ENCODE assay signal across 17 cellular contexts in the genomic region with DNA sequence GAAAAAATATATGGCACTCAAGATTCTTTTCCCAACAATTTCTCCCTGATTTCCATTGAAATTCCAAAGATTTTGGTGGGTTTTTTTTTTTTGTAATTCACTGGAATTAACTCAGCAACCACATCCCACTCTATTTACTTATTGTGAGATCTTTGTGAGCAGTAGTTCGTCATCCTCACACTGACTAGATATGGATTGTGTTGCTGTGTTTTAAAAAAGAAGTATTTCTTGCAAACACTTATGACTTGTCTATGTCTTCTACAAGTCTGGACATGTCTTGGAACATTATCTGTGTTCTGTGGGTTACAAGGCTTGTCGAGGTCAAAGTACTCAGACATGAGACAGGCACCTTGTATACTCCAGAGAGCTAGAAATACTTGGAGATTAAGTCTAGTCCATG. TPM values are rescaled to one million over a fixed set of nuclear protein-coding genes. Genes with fewer than 3 reads are reported as not detected.
A peak's percentile ranks its signal among the peaks of the same experiment; 100 is the strongest.
DNase-seq lines count a peak whose midpoint lies in the region; ATAC-seq and TF ChIP-seq lines count a peak whose summit lies in the region.
"Had no signal": no experiment of that assay in that cellular context is flagged by ENCODE, and none has a peak within 500 bp of the region (broad histone marks: within the 10 kb centered on the region; RNA-seq: fewer than 3 reads in every experiment).

No MANE protein-coding gene starts in this region.

- H3K9me3 ChIP-seq in RWPE2 (ENCODE audit: severe bottlenecking) = no peaks in the 10 kb centered on the region
- H3K9me3 ChIP-seq: ovary, Peyer's patch had no signal

- H3K27ac ChIP-seq in RWPE2 (ENCODE audit: poor library complexity, severe bottlenecking) = peak overlapping the region; percentile 41
- no peak overlapping the region for H3K27ac ChIP-seq in foreskin keratinocyte
- H3K27ac ChIP-seq: ovary, Peyer's patch had no signal

- TF ChIP-seq CTCF in RWPE2 (IDR thresholded peaks at IDR 0.05; ENCODE audit: poor library complexity, severe bottlenecking) (no peak), foreskin keratinocyte (conservative IDR thresholded peaks at IDR 0.05) (no peak)

- H3K4me3 ChIP-seq in RWPE2 (ENCODE audit: severe bottlenecking) = no peak overlapping the region
- H3K4me3 ChIP-seq: GM23338, lung, ovary, Peyer's patch had no signal

- H3K27me3 ChIP-seq in RWPE2 (ENCODE audit: insufficient read depth, poor library complexity, severe bottlenecking) = no peaks in the 10 kb centered on the region
- no peaks in the 10 kb centered on the region for H3K27me3 ChIP-seq in foreskin keratinocyte
- H3K27me3 ChIP-seq: ovary, Peyer's patch had no signal

- ATAC-seq in GM18511 (IDR thresholded peaks at IDR 0.05; ENCODE audit: unreplicated experiment) (peak; percentile 62), HG02798 (IDR thresholded peaks at IDR 0.05; ENCODE audit: poor library complexity, unreplicated experiment) (peak; percentile 73), RWPE2 (ENCODE audit: low read depth) (peak; percentile 91), foreskin keratinocyte (peak; percentile 92)
- ATAC-seq: GM23338; stimulated activated memory B cell treated with anti-CD40 and anti-IgM and Interleukin-4, amounts not matched to agents 10 μg/mL and 1 μg/mL and 100 μg/mL, for 72 hours had no signal

- H3K4me1 ChIP-seq in RWPE2 (ENCODE audit: insufficient read depth, poor library complexity, severe bottlenecking) (peaks cover 32% of the 10 kb centered on the region), foreskin keratinocyte (peaks cover 25% of the 10 kb centered on the region)
- H3K4me1 ChIP-seq: Peyer's patch had no signal

- no peak for DNase-seq in RWPE2 (ENCODE audit: low spot score)
- peak; percentile 82 to 92 for DNase-seq in foreskin keratinocyte
- DNase-seq in activated CD8-positive, alpha-beta memory T cell treated with anti-CD3 and anti-CD28 coated beads, Interleukin-2, amount 50 U/mL, for 4 hours = no peak
- DNase-seq in D341Med (ENCODE audit: low spot score) = no peak
- DNase-seq in activated CD4-positive, alpha-beta T cell treated with anti-CD3 and anti-CD28 coated beads, Interleukin-2, amount 50 U/mL, for 4 hours = no peak
- no peak for DNase-seq in NCI-H2107 (lab: John Stamatoyannopoulos, UW)
- DNase-seq: endodermal cell; hypothalamus; NCI-H2227 treated with DMSO at 0.1 percent for 48 hours; ovary; Peyer's patch; stimulated activated CD4-positive, alpha-beta T cell treated with anti-CD3 and anti-CD28 coated beads, Interleukin-2, amount 100 ng/mL, for 24 hours had no signal

- H3K36me3 ChIP-seq in RWPE2 (ENCODE audit: low read depth) = no peaks in the 10 kb centered on the region
- H3K36me3 ChIP-seq: ovary, Peyer's patch had no signal

RNA-seq across cellular contexts. Expression of gene TENT5A, which starts 7.3 kb away (rescaled TPM):
- 3.1 and 3.5 TPM in 2 replicates for total RNA-seq in foreskin keratinocyte
- 0.74 and 1.0 TPM in 2 replicates for polyA plus RNA-seq in foreskin keratinocyte

Comparison
In these comparisons a context has a peak if more than half of its experiments do, and no peak if none do; other contexts are left out.
1. DNase-seq: peak in foreskin keratinocyte (2 of 2); none in RWPE2 (single experiment), activated CD8-positive, alpha-beta memory T cell treated with anti-CD3 and anti-CD28 coated beads, Interleukin-2, amount 50 U/mL, for 4 hours (single experiment), D341Med (single experiment), activated CD4-positive, alpha-beta T cell treated with anti-CD3 and anti-CD28 coated beads, Interleukin-2, amount 50 U/mL, for 4 hours (0 of 2) and NCI-H2107 (single experiment).
2. Peak in every context shown above with its lines, with median percentiles within 50 percentile points of each other: ATAC-seq.